In the genomic region with DNA sequence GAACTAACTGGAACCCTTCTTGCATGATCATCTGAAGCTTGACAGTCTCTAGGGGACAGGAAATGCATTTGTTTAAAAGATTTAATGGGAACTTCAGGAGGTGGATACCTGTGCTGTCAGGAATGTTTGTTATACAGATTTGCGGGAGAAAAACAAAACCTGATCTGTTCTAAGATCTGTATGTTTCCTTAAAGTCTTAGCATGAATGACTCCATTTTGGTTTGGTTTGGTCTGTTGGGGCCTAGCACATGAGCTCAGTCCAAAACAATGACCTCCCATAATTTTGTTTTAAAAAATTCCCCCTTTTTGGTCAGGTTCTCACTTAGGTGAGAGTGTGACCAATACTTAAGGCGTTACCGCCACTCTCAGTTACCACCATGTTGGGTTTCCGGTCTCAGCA, we compare ENCODE assay signal across 25 cellular contexts.
DNase-seq lines count a peak whose midpoint lies in the region; ATAC-seq, FAIRE-seq and TF ChIP-seq lines count a peak whose summit lies in the region.
"Had no signal": no experiment of that assay in that cellular context is flagged by ENCODE, and none has a peak within 500 bp of the region (broad histone marks: within the 10 kb centered on the region; RNA-seq: fewer than 3 reads in every experiment).

No MANE protein-coding gene starts in this region.

- no peaks in the 10 kb centered on the region for H3K79me2 ChIP-seq in K562 (ENCODE audit: control insufficient read depth, insufficient read depth, low read length)

- no peak overlapping the region for H2AFZ ChIP-seq in K562 (ENCODE audit: low read depth, low read length)

- no peaks in the 10 kb centered on the region for H3K4me1 ChIP-seq in K562 (replicated peaks in 1 of 2; ENCODE audit: control insufficient read depth in 2 of 2, insufficient read depth in 2 of 2, low read length in 2 of 2)
- peaks cover 5% of the 10 kb centered on the region for H3K4me1 ChIP-seq in endodermal cell (ENCODE audit: control insufficient read depth, insufficient read depth, low read length)
- no peaks in the 10 kb centered on the region for H3K4me1 ChIP-seq in psoas muscle
- H3K4me1 ChIP-seq: A549; BLaER1 treated with 17β-estradiol and CSF1 and Interleukin-3, amounts not matched to agents 10 nM and 100 nM had no signal

- CTCF ChIA-PET in K562 (lab: Yijun Ruan, JAX; ENCODE audit: low intra/inter-chr PET ratio): no interaction called here

- H3K4me2 ChIP-seq in K562 (ENCODE audit: insufficient read depth, low read length): no peak overlapping the region
- H3K4me2 ChIP-seq: A549; BLaER1 treated with 17β-estradiol and CSF1 and Interleukin-3, amounts not matched to agents 10 nM and 100 nM had no signal

- no peaks in the 10 kb centered on the region for H3K36me3 ChIP-seq in K562 (ENCODE audit: control insufficient read depth, insufficient read depth, low read length)
- no peaks in the 10 kb centered on the region for H3K36me3 ChIP-seq in endodermal cell (ENCODE audit: control insufficient read depth, insufficient read depth, low read length)
- no peaks in the 10 kb centered on the region for H3K36me3 ChIP-seq in psoas muscle (ENCODE audit: insufficient read depth in 1 of 2, low read depth in 1 of 2)
- H3K36me3 ChIP-seq: BLaER1 treated with 17β-estradiol and CSF1 and Interleukin-3, amounts not matched to agents 10 nM and 100 nM had no signal

- TF ChIP-seq POLR2A in K562 (conservative IDR thresholded peaks at IDR 0.05): no peak

- 25% methylated on average over 4 of the region's 4 CpGs for WGBS in K562 (ENCODE audit: insufficient coverage, low coverage, missing lambda C conversion rate)
- 96 to 98% methylated on average over 4 of the region's 4 CpGs for WGBS in endodermal cell (ENCODE audit: insufficient coverage in 1 of 2, insufficient read length in 1 of 2), 2 experiments
- WGBS in psoas muscle, 3 donors: 94 to 98% (median 96%) methylated on average over 4 of the region's 4 CpGs

- no TSS peak for BruUV-seq in K562 (replicated peaks; lab: Mats Ljungman, UMichigan)

- H3K27ac Mint-ChIP-seq in endodermal cell (no peak overlapping the region), nephron progenitor cell (peak overlapping the region; percentile 92), osteocyte (ENCODE audit: unreplicated experiment) (no peak overlapping the region)
- H3K27ac Mint-ChIP-seq: B cell; CD4-positive, alpha-beta T cell; CD8-positive, alpha-beta T cell had no signal

- intact Hi-C loops in K562 (cut with micrococcal nuclease): no loop called here
- intact Hi-C loops in psoas muscle (cut with DNase I): no loop called here

- DNase-seq in GM12865 (ENCODE audit: low read depth): peak; percentile 28
- DNase-seq in K562 (ENCODE audit: extremely low read depth in 1 of 4, low spot score in 3 of 4): no peak
- no peak for DNase-seq in endodermal cell
- DNase-seq in nephron progenitor cell: no peak
- DNase-seq in osteocyte (ENCODE audit: extremely low spot score, unreplicated experiment): no peak
- no peak for DNase-seq in cortex of kidney (lab: John Stamatoyannopoulos, UW)
- DNase-seq in psoas muscle: no peak
- DNase-seq: AML-193; Caco-2; Calu3; CD4-positive, alpha-beta T cell; CD8-positive, alpha-beta T cell; DMS79 treated with DMSO at 0.1 percent for 48 hours; GF-D8 had no signal

- no peaks in the 10 kb centered on the region for H3K9me1 ChIP-seq in K562 (ENCODE audit: control insufficient read depth, insufficient read depth, low read length)

- H3K9me3 Mint-ChIP-seq in endodermal cell (peaks cover 62% of the 10 kb centered on the region), nephron progenitor cell (peaks cover 33% of the 10 kb centered on the region), osteocyte (ENCODE audit: unreplicated experiment) (peaks cover 5% of the 10 kb centered on the region)

- H3K9ac ChIP-seq in K562 (ENCODE audit: insufficient read depth in 1 of 2, low read depth in 2 of 2, low read length in 2 of 2) (no peak overlapping the region), endodermal cell (ENCODE audit: extremely low read depth, low read length, poor library complexity, severe bottlenecking) (no peak overlapping the region)
- H3K9ac ChIP-seq: BLaER1 treated with 17β-estradiol and CSF1 and Interleukin-3, amounts not matched to agents 10 nM and 100 nM had no signal

- no peaks in the 10 kb centered on the region for H3K9me3 ChIP-seq in K562 (replicated peaks; ENCODE audit: control insufficient read depth, insufficient read depth, low read depth, low read length)
- peaks cover 80% of the 10 kb centered on the region for H3K9me3 ChIP-seq in endodermal cell (ENCODE audit: control insufficient read depth, low read length)
- no peaks in the 10 kb centered on the region for H3K9me3 ChIP-seq in psoas muscle

- TF ChIP-seq CTCF in GM12865 (IDR thresholded peaks at IDR 0.05; ENCODE audit: insufficient read depth, low read depth, low read length, missing control alignments) (no peak), K562 (IDR thresholded peaks at IDR 0.05 in 2 of 3, conservative IDR thresholded peaks at IDR 0.05 in 1 of 3; ENCODE audit: insufficient read depth in 2 of 3, low read depth in 1 of 3, low read length in 3 of 3) (no peak), endodermal cell (conservative IDR thresholded peaks at IDR 0.05) (no peak), nephron progenitor cell (IDR thresholded peaks at IDR 0.05) (no peak), osteocyte (IDR thresholded peaks at IDR 0.05) (no peak), psoas muscle (IDR thresholded peaks at IDR 0.05) (no peak)

- TF ChIP-seq EP300 in K562 (IDR thresholded peaks at IDR 0.05; ENCODE audit: low read length): no peak

- H3K4me3 Mint-ChIP-seq in endodermal cell: no peak overlapping the region
- H3K4me3 Mint-ChIP-seq in nephron progenitor cell: no peak overlapping the region
- H3K4me3 Mint-ChIP-seq in osteocyte (ENCODE audit: unreplicated experiment): no peak overlapping the region
- H3K4me3 Mint-ChIP-seq: B cell; CD4-positive, alpha-beta T cell; CD8-positive, alpha-beta T cell had no signal

- H3K27me3 Mint-ChIP-seq in endodermal cell (ENCODE audit: insufficient read depth) (no peaks in the 10 kb centered on the region), nephron progenitor cell (ENCODE audit: low read depth, poor library complexity) (no peaks in the 10 kb centered on the region), osteocyte (ENCODE audit: unreplicated experiment) (no peaks in the 10 kb centered on the region)
- H3K27me3 Mint-ChIP-seq: B cell; CD4-positive, alpha-beta T cell had no signal

- FAIRE-seq in K562 (lab: Jason Lieb, UNC): no peak
- FAIRE-seq: A549, D721Med, G401.6, GM12878, GM12892, GM18507 had no signal

- H3K27ac ChIP-seq in K562 (ENCODE audit: extremely low read depth, low read depth, low read length) (no peak overlapping the region), endodermal cell (ENCODE audit: low read depth, low read length) (no peak overlapping the region), psoas muscle (no peak overlapping the region)
- H3K27ac ChIP-seq: 22Rv1; A549; BLaER1 treated with 17β-estradiol and CSF1 and Interleukin-3, amounts not matched to agents 10 nM and 100 nM; C4-2B had no signal

- H3K4me1 Mint-ChIP-seq in endodermal cell (peaks cover 17% of the 10 kb centered on the region), nephron progenitor cell (peaks cover 18% of the 10 kb centered on the region), osteocyte (ENCODE audit: unreplicated experiment) (no peaks in the 10 kb centered on the region)
- H3K4me1 Mint-ChIP-seq: B cell had no signal

- H3K4me3 ChIP-seq in GM12865 (ENCODE audit: low read depth, low read length): no peak overlapping the region
- H3K4me3 ChIP-seq in K562: no peak overlapping the region
- peak overlapping the region; percentile 13 for H3K4me3 ChIP-seq in endodermal cell (ENCODE audit: low read length)
- no peak overlapping the region for H3K4me3 ChIP-seq in psoas muscle
- H3K4me3 ChIP-seq: A549; BLaER1 treated with 17β-estradiol and CSF1 and Interleukin-3, amounts not matched to agents 10 nM and 100 nM; GM12878 had no signal

- peaks cover 24% of the 10 kb centered on the region for H3K36me3 Mint-ChIP-seq in endodermal cell (ENCODE audit: low read depth)
- H3K36me3 Mint-ChIP-seq in nephron progenitor cell (ENCODE audit: low read depth): peaks cover 13% of the 10 kb centered on the region
- no peaks in the 10 kb centered on the region for H3K36me3 Mint-ChIP-seq in osteocyte (ENCODE audit: unreplicated experiment)
- H3K36me3 Mint-ChIP-seq: CD8-positive, alpha-beta T cell had no signal

- TF ChIP-seq RAD21 in K562 (CRISPR knock-in tag; conservative IDR thresholded peaks at IDR 0.05 in 1 of 2, IDR thresholded peaks at IDR 0.05 in 1 of 2): no peak

- POLR2A ChIA-PET in K562 (lab: Yijun Ruan, JAX): no interaction called here

- in situ Hi-C loops in K562 (cut with MboI): no loop called here

- H4K20me1 ChIP-seq in K562 (replicated peaks; ENCODE audit: control insufficient read depth, insufficient read depth, low read length): no peaks in the 10 kb centered on the region
- H4K20me1 ChIP-seq: BLaER1 treated with 17β-estradiol and CSF1 and Interleukin-3, amounts not matched to agents 10 nM and 100 nM had no signal

- H3K27me3 ChIP-seq in K562 (ENCODE audit: control insufficient read depth in 2 of 2, insufficient read depth in 2 of 2, low read length in 2 of 2) (no peaks in the 10 kb centered on the region), endodermal cell (ENCODE audit: control insufficient read depth, insufficient read depth, low read length, poor library complexity, severe bottlenecking) (no peaks in the 10 kb centered on the region), psoas muscle (ENCODE audit: insufficient read depth in 3 of 3, low read length in 2 of 3) (no peaks in the 10 kb centered on the region)
- H3K27me3 ChIP-seq: BLaER1 treated with 17β-estradiol and CSF1 and Interleukin-3, amounts not matched to agents 10 nM and 100 nM had no signal

- ATAC-seq in K562 (no peak), HG03159 (IDR thresholded peaks at IDR 0.05; ENCODE audit: unreplicated experiment) (no peak), psoas muscle (no peak)
- ATAC-seq: A549; CD8-positive, alpha-beta T cell; GM12878 had no signal

TF ChIP-seq in K562, 482 proteins besides CTCF, POLR2A, EP300 and RAD21 (continues in another document):
- no peak for TF ChIP-seq NUFIP1 (IDR thresholded peaks at IDR 0.05; ENCODE audit: partially characterized antibody)
- TF ChIP-seq, protein P1, sequence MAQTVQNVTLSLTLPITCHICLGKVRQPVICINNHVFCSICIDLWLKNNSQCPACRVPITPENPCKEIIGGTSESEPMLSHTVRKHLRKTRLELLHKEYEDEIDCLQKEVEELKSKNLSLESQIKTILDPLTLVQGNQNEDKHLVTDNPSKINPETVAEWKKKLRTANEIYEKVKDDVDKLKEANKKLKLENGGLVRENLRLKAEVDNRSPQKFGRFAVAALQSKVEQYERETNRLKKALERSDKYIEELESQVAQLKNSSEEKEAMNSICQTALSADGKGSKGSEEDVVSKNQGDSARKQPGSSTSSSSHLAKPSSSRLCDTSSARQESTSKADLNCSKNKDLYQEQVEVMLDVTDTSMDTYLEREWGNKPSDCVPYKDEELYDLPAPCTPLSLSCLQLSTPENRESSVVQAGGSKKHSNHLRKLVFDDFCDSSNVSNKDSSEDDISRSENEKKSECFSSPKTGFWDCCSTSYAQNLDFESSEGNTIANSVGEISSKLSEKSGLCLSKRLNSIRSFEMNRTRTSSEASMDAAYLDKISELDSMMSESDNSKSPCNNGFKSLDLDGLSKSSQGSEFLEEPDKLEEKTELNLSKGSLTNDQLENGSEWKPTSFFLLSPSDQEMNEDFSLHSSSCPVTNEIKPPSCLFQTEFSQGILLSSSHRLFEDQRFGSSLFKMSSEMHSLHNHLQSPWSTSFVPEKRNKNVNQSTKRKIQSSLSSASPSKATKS (CRISPR knock-in tag; IDR thresholded peaks at IDR 0.05): no peak
